Comparison of ENCODE assay signal across 1 cellular context in the genomic region with DNA sequence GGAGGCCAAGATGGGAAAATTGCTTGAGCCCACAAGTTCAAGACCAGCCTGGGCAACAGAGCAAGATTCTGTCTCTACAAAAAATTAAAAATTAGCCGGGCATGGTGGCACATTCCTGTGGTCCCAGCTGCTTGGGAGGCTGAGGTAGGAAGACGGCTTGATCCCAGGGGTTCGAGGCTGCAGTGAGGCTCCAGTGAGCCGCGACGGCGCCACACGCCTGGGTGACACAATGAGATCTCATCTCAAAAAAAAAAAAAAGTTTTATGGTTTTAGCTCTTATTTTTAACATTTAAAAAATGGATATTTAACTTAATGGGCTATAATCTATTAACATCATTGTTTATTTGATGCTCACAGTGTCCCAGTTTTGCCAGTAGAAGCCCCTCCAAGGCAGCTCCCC.
TF ChIP-seq lines count a peak whose summit lies in the region.

No MANE protein-coding gene starts in this region.

TF ChIP-seq in GM23338, 12 proteins besides CTCF, POLR2A, EP300 and RAD21 (continued from another document):
- TF ChIP-seq, protein P1, sequence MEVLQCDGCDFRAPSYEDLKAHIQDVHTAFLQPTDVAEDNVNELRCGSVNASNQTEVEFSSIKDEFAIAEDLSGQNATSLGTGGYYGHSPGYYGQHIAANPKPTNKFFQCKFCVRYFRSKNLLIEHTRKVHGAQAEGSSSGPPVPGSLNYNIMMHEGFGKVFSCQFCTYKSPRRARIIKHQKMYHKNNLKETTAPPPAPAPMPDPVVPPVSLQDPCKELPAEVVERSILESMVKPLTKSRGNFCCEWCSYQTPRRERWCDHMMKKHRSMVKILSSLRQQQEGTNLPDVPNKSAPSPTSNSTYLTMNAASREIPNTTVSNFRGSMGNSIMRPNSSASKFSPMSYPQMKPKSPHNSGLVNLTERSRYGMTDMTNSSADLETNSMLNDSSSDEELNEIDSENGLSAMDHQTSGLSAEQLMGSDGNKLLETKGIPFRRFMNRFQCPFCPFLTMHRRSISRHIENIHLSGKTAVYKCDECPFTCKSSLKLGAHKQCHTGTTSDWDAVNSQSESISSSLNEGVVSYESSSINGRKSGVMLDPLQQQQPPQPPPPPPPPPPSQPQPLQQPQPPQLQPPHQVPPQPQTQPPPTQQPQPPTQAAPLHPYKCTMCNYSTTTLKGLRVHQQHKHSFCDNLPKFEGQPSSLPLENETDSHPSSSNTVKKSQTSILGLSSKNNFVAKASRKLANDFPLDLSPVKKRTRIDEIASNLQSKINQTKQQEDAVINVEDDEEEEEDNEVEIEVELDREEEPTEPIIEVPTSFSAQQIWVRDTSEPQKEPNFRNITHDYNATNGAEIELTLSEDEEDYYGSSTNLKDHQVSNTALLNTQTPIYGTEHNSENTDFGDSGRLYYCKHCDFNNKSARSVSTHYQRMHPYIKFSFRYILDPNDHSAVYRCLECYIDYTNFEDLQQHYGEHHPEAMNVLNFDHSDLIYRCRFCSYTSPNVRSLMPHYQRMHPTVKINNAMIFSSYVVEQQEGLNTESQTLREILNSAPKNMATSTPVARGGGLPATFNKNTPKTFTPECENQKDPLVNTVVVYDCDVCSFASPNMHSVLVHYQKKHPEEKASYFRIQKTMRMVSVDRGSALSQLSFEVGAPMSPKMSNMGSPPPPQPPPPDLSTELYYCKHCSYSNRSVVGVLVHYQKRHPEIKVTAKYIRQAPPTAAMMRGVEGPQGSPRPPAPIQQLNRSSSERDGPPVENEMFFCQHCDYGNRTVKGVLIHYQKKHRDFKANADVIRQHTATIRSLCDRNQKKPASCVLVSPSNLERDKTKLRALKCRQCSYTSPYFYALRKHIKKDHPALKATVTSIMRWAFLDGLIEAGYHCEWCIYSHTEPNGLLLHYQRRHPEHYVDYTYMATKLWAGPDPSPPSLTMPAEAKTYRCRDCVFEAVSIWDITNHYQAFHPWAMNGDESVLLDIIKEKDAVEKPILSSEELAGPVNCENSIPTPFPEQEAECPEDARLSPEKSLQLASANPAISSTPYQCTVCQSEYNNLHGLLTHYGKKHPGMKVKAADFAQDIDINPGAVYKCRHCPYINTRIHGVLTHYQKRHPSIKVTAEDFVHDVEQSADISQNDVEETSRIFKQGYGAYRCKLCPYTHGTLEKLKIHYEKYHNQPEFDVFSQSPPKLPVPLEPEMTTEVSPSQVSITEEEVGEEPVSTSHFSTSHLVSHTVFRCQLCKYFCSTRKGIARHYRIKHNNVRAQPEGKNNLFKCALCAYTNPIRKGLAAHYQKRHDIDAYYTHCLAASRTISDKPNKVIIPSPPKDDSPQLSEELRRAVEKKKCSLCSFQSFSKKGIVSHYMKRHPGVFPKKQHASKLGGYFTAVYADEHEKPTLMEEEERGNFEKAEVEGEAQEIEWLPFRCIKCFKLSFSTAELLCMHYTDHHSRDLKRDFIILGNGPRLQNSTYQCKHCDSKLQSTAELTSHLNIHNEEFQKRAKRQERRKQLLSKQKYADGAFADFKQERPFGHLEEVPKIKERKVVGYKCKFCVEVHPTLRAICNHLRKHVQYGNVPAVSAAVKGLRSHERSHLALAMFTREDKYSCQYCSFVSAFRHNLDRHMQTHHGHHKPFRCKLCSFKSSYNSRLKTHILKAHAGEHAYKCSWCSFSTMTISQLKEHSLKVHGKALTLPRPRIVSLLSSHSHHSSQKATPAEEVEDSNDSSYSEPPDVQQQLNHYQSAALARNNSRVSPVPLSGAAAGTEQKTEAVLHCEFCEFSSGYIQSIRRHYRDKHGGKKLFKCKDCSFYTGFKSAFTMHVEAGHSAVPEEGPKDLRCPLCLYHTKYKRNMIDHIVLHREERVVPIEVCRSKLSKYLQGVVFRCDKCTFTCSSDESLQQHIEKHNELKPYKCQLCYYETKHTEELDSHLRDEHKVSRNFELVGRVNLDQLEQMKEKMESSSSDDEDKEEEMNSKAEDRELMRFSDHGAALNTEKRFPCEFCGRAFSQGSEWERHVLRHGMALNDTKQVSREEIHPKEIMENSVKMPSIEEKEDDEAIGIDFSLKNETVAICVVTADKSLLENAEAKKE (CRISPR knock-in tag; IDR thresholded peaks at IDR 0.05), result no peak
- TF ChIP-seq STAT1 (IDR thresholded peaks at IDR 0.05; ENCODE audit: unreplicated experiment) (no peak), ZNF331 (CRISPR knock-in tag; IDR thresholded peaks at IDR 0.05; ENCODE audit: low read depth) (no peak), POLR2AphosphoS5 (IDR thresholded peaks at IDR 0.05; ENCODE audit: low read depth) (no peak)
- TF ChIP-seq, protein P2, sequence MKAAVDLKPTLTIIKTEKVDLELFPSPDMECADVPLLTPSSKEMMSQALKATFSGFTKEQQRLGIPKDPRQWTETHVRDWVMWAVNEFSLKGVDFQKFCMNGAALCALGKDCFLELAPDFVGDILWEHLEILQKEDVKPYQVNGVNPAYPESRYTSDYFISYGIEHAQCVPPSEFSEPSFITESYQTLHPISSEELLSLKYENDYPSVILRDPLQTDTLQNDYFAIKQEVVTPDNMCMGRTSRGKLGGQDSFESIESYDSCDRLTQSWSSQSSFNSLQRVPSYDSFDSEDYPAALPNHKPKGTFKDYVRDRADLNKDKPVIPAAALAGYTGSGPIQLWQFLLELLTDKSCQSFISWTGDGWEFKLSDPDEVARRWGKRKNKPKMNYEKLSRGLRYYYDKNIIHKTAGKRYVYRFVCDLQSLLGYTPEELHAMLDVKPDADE (IDR thresholded peaks at IDR 0.05), result no peak
TF ChIP-seq in GM23338: peak in this region for 0.
